ENCODE assay signal across 22 cellular contexts in genomic region chr1:90879281-90879680, GRCh38.
DNase-seq lines count a peak whose midpoint lies in the region; ATAC-seq and TF ChIP-seq lines count a peak whose summit lies in the region.
"Had no signal": no experiment of that assay in that cellular context is flagged by ENCODE, and none has a peak within 500 bp of the region (broad histone marks: within the 10 kb centered on the region; RNA-seq: fewer than 3 reads in every experiment).

No MANE protein-coding gene starts in this region.

- no peaks in the 10 kb centered on the region for H3K36me3 ChIP-seq in mesendoderm (ENCODE audit: control insufficient read depth, insufficient read depth, low read length)
- H3K36me3 ChIP-seq: adrenal gland, ovary, upper lobe of right lung had no signal

- WGBS in mesendoderm (ENCODE audit: extremely low coverage, insufficient coverage, low lambda C conversion rate) = no CpG with 5 or more reads among the region's 1 CpG

- no peak overlapping the region for H3K9ac ChIP-seq in mesendoderm (ENCODE audit: low read length)

- no peak overlapping the region for H2AK5ac ChIP-seq in mesendoderm (ENCODE audit: low read length)

- H3K4me3 Mint-ChIP-seq in glutamatergic neuron (ENCODE audit: unreplicated experiment) = no peak overlapping the region
- H3K4me3 Mint-ChIP-seq: activated CD8-positive, alpha-beta T cell treated with anti-CD3 and anti-CD28 coated beads, Interleukin-2, amount 10 ng/mL, durations not matched to agents 7 days and 5 days had no signal

- H2BK120ac ChIP-seq in mesendoderm (ENCODE audit: low read depth, low read length) = no peak overlapping the region

- H3K79me2 ChIP-seq in mesendoderm (ENCODE audit: control insufficient read depth, insufficient read depth, low read length) = no peaks in the 10 kb centered on the region

- H3K79me1 ChIP-seq in mesendoderm (ENCODE audit: low read length) = no peaks in the 10 kb centered on the region

- peaks cover 20% of the 10 kb centered on the region for H3K36me3 Mint-ChIP-seq in glutamatergic neuron (ENCODE audit: unreplicated experiment)

- H4K8ac ChIP-seq in mesendoderm (ENCODE audit: low read depth, low read length) = no peak overlapping the region

- no peak overlapping the region for H3K18ac ChIP-seq in mesendoderm (ENCODE audit: low read length)

- no peak overlapping the region for H3K4me3 ChIP-seq in mesendoderm (ENCODE audit: low read length)
- H3K4me3 ChIP-seq: adrenal gland, coronary artery, ovary, PC-9, upper lobe of right lung had no signal

- no peak overlapping the region for H4K5ac ChIP-seq in mesendoderm (ENCODE audit: low read length)

- no peak overlapping the region for H3K4ac ChIP-seq in mesendoderm (ENCODE audit: low read depth, low read length)

- no peak overlapping the region for H3K56ac ChIP-seq in mesendoderm (ENCODE audit: low read length)

- no peak overlapping the region for H3K27ac Mint-ChIP-seq in glutamatergic neuron (ENCODE audit: unreplicated experiment)
- H3K27ac Mint-ChIP-seq: activated CD8-positive, alpha-beta T cell treated with anti-CD3 and anti-CD28 coated beads, Interleukin-2, amount 10 ng/mL, durations not matched to agents 7 days and 5 days; activated T-helper 2 cell treated with anti-CD3 and anti-CD28 coated beads, Interferon-gamma antibody, Interleukin-2, Interleukin-4, amounts not matched to agents 10 μg/mL and 5 μg/mL and 100 μg/mL, durations not matched to agents 14 hours and 24 hours and 36 hours had no signal

- H3K9me3 Mint-ChIP-seq in glutamatergic neuron (ENCODE audit: unreplicated experiment) = peaks cover 16% of the 10 kb centered on the region

- H3K27me3 ChIP-seq in mesendoderm (ENCODE audit: insufficient read depth, low read length, poor library complexity) = no peaks in the 10 kb centered on the region
- H3K27me3 ChIP-seq: adrenal gland, ovary, upper lobe of right lung had no signal

- ATAC-seq in GM18517 (IDR thresholded peaks at IDR 0.05; ENCODE audit: unreplicated experiment) = no peak
- ATAC-seq: activated CD8-positive, alpha-beta T cell treated with anti-CD3 and anti-CD28 coated beads, Interleukin-2, amount 10 ng/mL, durations not matched to agents 7 days and 5 days; left cardiac atrium; SK-N-SH treated with all-trans-retinoic acid at 6 μM for 48 hours; upper lobe of right lung had no signal

- no peak overlapping the region for H3K4me2 ChIP-seq in mesendoderm (ENCODE audit: low read length)
- H3K4me2 ChIP-seq: PC-9 had no signal

- no peaks in the 10 kb centered on the region for H3K27me3 Mint-ChIP-seq in glutamatergic neuron (ENCODE audit: unreplicated experiment)

- no peak overlapping the region for H2BK5ac ChIP-seq in mesendoderm (ENCODE audit: low read length)

- no peak overlapping the region for H3K27ac ChIP-seq in mesendoderm (ENCODE audit: low read depth, low read length)
- H3K27ac ChIP-seq: adrenal gland, coronary artery, epithelial cell of prostate, ovary, PC-9, upper lobe of right lung, VCaP had no signal

- H3K23ac ChIP-seq in mesendoderm (ENCODE audit: low read length) = no peak overlapping the region

- DNase-seq in NCI-H82 (lab: John Stamatoyannopoulos, UW) (peak; percentile 24), NCI-H82 treated with DMSO at 0.1 percent for 48 hours (lab: John Stamatoyannopoulos, UW; ENCODE audit: unreplicated experiment) (no peak), MV-4-11 (lab: John Stamatoyannopoulos, UW) (peak; percentile 36), amniotic epithelial cell (ENCODE audit: low read depth) (peak; percentile 35), mesendoderm (peak; percentile 51), retina (no peak), glutamatergic neuron (no peak)
- DNase-seq: activated CD8-positive, alpha-beta T cell treated with anti-CD3 and anti-CD28 coated beads, Interleukin-2, amount 10 ng/mL, durations not matched to agents 7 days and 5 days; adrenal gland; Caco-2; left cardiac atrium; NCI-H226; ovary; PC-9; stimulated activated naive CD4-positive, alpha-beta T cell treated with Interleukin-2 at 50 U/mL for 16 hours; upper lobe of right lung had no signal

- no peak overlapping the region for H2BK15ac ChIP-seq in mesendoderm (replicated peaks; ENCODE audit: low read depth)

- H3K4me1 Mint-ChIP-seq in glutamatergic neuron (ENCODE audit: low read depth, unreplicated experiment) = no peaks in the 10 kb centered on the region

- no peak for TF ChIP-seq CTCF in glutamatergic neuron (IDR thresholded peaks at IDR 0.05; ENCODE audit: partially characterized antibody, unreplicated experiment)

- H3K4me1 ChIP-seq in mesendoderm (ENCODE audit: control insufficient read depth, low read depth, low read length) = no peaks in the 10 kb centered on the region
- H3K4me1 ChIP-seq: adrenal gland, Caco-2, upper lobe of right lung had no signal

Comparison
In these comparisons a context has a peak if more than half of its experiments do, and no peak if none do; other contexts are left out.
1. DNase-seq: peak in NCI-H82 (single experiment), MV-4-11 (single experiment), amniotic epithelial cell (single experiment) and mesendoderm (single experiment); none in NCI-H82 treated with DMSO at 0.1 percent for 48 hours (single experiment), retina (single experiment) and glutamatergic neuron (single experiment).